In the genomic region with DNA sequence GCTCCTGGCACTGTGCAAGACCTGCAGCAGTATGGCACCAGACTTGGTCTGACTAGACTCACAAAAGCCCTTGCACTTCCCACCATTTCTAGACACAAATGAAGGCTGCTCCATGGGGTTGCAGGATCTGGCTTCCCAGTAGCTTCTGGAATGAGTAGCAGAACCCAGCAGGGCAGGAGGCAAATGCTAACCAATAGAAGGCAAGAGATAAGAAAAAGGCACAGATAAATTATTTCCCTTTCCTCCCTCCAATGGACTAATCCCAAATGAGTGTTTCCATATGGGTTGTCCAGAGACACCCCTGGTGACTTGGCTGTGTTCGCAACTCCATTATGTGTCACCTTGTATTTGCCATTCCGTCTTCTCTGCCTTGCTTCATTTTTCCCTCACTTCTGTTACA, we compare ENCODE assay signal across 16 cellular contexts. TPM values are rescaled to one million over a fixed set of nuclear protein-coding genes. Genes with fewer than 3 reads are reported as not detected.
DNase-seq lines count a peak whose midpoint lies in the region; ATAC-seq and TF ChIP-seq lines count a peak whose summit lies in the region.
"Had no signal": no experiment of that assay in that cellular context is flagged by ENCODE, and none has a peak within 500 bp of the region (broad histone marks: within the 10 kb centered on the region; RNA-seq: fewer than 3 reads in every experiment).

No MANE protein-coding gene starts in this region.

- POLR2A ChIA-PET in PC-9 (lab: Charles Lee; ENCODE audit: unreplicated experiment) = no interaction called here

- no peaks in the 10 kb centered on the region for H3K79me2 ChIP-seq in smooth muscle cell (ENCODE audit: low read depth)
- H3K79me2 ChIP-seq in PC-9 (ENCODE audit: low read depth) = 0 out of 2 replicates have a peak, but pooled peaks cover 2% of the 10 kb centered on the region

- H3K27me3 Mint-ChIP-seq in brain = no peaks in the 10 kb centered on the region

- CTCF ChIA-PET in PC-9 (lab: Charles Lee) = interaction anchor here (0.5 kb wide), 1 partner anchor 736 kb away, joined by 4 read pairs; no protein-coding TSS in a partner anchor

- peaks cover 20% of the 10 kb centered on the region for H4K20me1 ChIP-seq in smooth muscle cell (ENCODE audit: low read depth)
- H4K20me1 ChIP-seq in PC-9 (ENCODE audit: insufficient read depth) = no peaks in the 10 kb centered on the region
- H4K20me1 ChIP-seq: BLaER1 treated with 17β-estradiol and CSF1 and Interleukin-3, amounts not matched to agents 10 nM and 100 nM had no signal

- ATAC-seq in left ventricle myocardium superior (peak; percentile 29), GM21515 (IDR thresholded peaks at IDR 0.05; ENCODE audit: unreplicated experiment) (no peak)
- ATAC-seq: HCT116, K562 had no signal

- peak overlapping the region in 4 of 5 experiments; percentile 0 to 42 (median 25) for H3K4me3 Mint-ChIP-seq in brain

- no peak overlapping the region for H3K4me3 ChIP-seq in smooth muscle cell
- no peak overlapping the region for H3K4me3 ChIP-seq in PC-9
- H3K4me3 ChIP-seq: BLaER1 treated with 17β-estradiol and CSF1 and Interleukin-3, amounts not matched to agents 10 nM and 100 nM; K562 had no signal

- no peaks in the 10 kb centered on the region for H3K36me3 ChIP-seq in smooth muscle cell (ENCODE audit: low read depth)
- H3K36me3 ChIP-seq in PC-9 (ENCODE audit: low read depth) = no peaks in the 10 kb centered on the region
- H3K36me3 ChIP-seq: BLaER1 treated with 17β-estradiol and CSF1 and Interleukin-3, amounts not matched to agents 10 nM and 100 nM had no signal

- peak overlapping the region; percentile 11 to 80 (median 46) for H3K27ac Mint-ChIP-seq in brain

- H3K9me2 ChIP-seq in PC-9 (ENCODE audit: insufficient read depth) = 0 out of 2 replicates have a peak, but pooled peaks cover 4% of the 10 kb centered on the region

- WGBS in smooth muscle cell (ENCODE audit: low lambda C conversion rate) = 22% methylated on average over 2 of the region's 2 CpGs

- H2AFZ ChIP-seq in smooth muscle cell (ENCODE audit: low read depth) (no peak overlapping the region), PC-9 (no peak overlapping the region)

- peaks cover 71% of the 10 kb centered on the region for H3K4me1 Mint-ChIP-seq in brain

- no peak overlapping the region for H3K9ac ChIP-seq in smooth muscle cell (ENCODE audit: low read depth)
- H3K9ac ChIP-seq: BLaER1 treated with 17β-estradiol and CSF1 and Interleukin-3, amounts not matched to agents 10 nM and 100 nM had no signal

- peaks cover 0 to 3% (median 0%) of the 10 kb centered on the region in 5 experiments for H3K9me3 Mint-ChIP-seq in brain

- H3K4me1 ChIP-seq in smooth muscle cell (ENCODE audit: low read depth) (peaks cover 27% of the 10 kb centered on the region), PC-9 (replicated peaks; ENCODE audit: insufficient read depth) (no peaks in the 10 kb centered on the region)
- H3K4me1 ChIP-seq: BLaER1 treated with 17β-estradiol and CSF1 and Interleukin-3, amounts not matched to agents 10 nM and 100 nM had no signal

- H3F3A ChIP-seq in smooth muscle cell (ENCODE audit: low read depth) = peaks cover 20% of the 10 kb centered on the region
- no peaks in the 10 kb centered on the region for H3F3A ChIP-seq in PC-9 (ENCODE audit: insufficient read depth, low read depth)

- no peaks in the 10 kb centered on the region for H3K27me3 ChIP-seq in smooth muscle cell (ENCODE audit: low read depth)
- H3K27me3 ChIP-seq in PC-9 (ENCODE audit: insufficient read depth, low read depth) = no peaks in the 10 kb centered on the region
- H3K27me3 ChIP-seq: BLaER1 treated with 17β-estradiol and CSF1 and Interleukin-3, amounts not matched to agents 10 nM and 100 nM had no signal

- H3K27ac ChIP-seq in smooth muscle cell (ENCODE audit: low read depth) (no peak overlapping the region), PC-9 (no peak overlapping the region)
- H3K27ac ChIP-seq: 22Rv1; BLaER1 treated with 17β-estradiol and CSF1 and Interleukin-3, amounts not matched to agents 10 nM and 100 nM had no signal

- BruUV-seq in PC-9 (replicated peaks; lab: Mats Ljungman, UMichigan) = no TSS peak

- DNase-seq in NCI-H524 (lab: John Stamatoyannopoulos, UW) (peak; percentile 4 to 12), NCI-H524 treated with DMSO at 0.1 percent for 48 hours (lab: John Stamatoyannopoulos, UW) (no peak), left ventricle myocardium superior (no peak), smooth muscle cell (lab: John Stamatoyannopoulos, UW; ENCODE audit: unreplicated experiment) (no peak), PC-9 (no peak), Ammon's horn (ENCODE audit: low spot score) (no peak)
- DNase-seq: NCI-H146, NCI-H2081 treated with DMSO at 0.1 percent for 48 hours, NCI-H226, NCI-H69 had no signal

- intact Hi-C loops in left ventricle myocardium superior (cut with micrococcal nuclease) = no loop called here
- intact Hi-C loops in PC-9 (cut with micrococcal nuclease; ENCODE audit: unreplicated experiment) = no loop called here

- no peaks in the 10 kb centered on the region for H3K9me3 ChIP-seq in smooth muscle cell (replicated peaks; ENCODE audit: low read depth)
- H3K9me3 ChIP-seq in PC-9 (ENCODE audit: insufficient read depth, low read depth) = no peaks in the 10 kb centered on the region
- H3K9me3 ChIP-seq: BLaER1 treated with 17β-estradiol and CSF1 and Interleukin-3, amounts not matched to agents 10 nM and 100 nM had no signal

- H3K36me3 Mint-ChIP-seq in brain = peaks cover 16% of the 10 kb centered on the region

- TF ChIP-seq CTCF in brain (conservative IDR thresholded peaks at IDR 0.05) (no peak), smooth muscle cell (IDR thresholded peaks at IDR 0.05; ENCODE audit: borderline replicate concordance, insufficient read depth, poor library complexity, severe bottlenecking) (no peak), PC-9 (conservative IDR thresholded peaks at IDR 0.05) (no peak)

- H3K4me2 ChIP-seq in smooth muscle cell (peak overlapping the region; percentile 33), PC-9 (no peak overlapping the region)
- H3K4me2 ChIP-seq: BLaER1 treated with 17β-estradiol and CSF1 and Interleukin-3, amounts not matched to agents 10 nM and 100 nM had no signal

RNA-seq across cellular contexts. Expression of a gene that starts 49.7 kb away (rescaled TPM):
- 10.6 TPM for polyA plus RNA-seq in brain (ENCODE audit: insufficient read depth, low read depth, low replicate concordance)
- total RNA-seq in left ventricle myocardium superior = 55.3 TPM
- total RNA-seq in smooth muscle cell = 28.8 and 29.7 TPM in 2 replicates
- polyA plus RNA-seq in smooth muscle cell = 9.2 and 11.5 TPM in 2 replicates
- total RNA-seq in PC-9 (2021) = 12.1 and 13.6 TPM in 2 replicates

Comparison
In these comparisons a context has a peak if more than half of its experiments do, and no peak if none do; other contexts are left out.
1. DNase-seq: peak in NCI-H524 (2 of 2); none in NCI-H524 treated with DMSO at 0.1 percent for 48 hours (single experiment), left ventricle myocardium superior (single experiment), smooth muscle cell (single experiment), PC-9 (0 of 2) and Ammon's horn (single experiment).